1 cellular context compared by ENCODE assay signal in the genomic region with DNA sequence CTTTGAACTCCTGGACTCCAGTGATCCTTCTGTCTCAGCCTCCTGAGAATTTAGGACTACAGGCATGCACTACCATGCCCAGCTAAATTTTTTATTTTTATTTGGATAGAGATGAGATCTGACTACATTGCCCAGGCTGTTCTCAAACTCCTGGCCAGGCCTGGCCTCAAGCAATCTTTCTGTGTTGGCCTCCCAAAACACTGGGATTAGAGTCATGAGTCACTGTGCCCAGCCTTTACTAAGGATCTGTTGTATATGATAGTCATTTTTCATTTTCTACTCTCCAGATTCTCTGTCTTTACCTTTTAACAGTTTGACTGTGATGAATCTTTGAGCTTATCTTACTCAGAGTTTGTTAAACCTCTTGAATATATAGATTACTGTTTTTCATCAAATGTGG.
TF ChIP-seq lines count a peak whose summit lies in the region.

No MANE protein-coding gene starts in this region.

TF ChIP-seq in K562, 482 proteins besides CTCF, POLR2A, EP300 and RAD21 (continued from another document):
- TF ChIP-seq CEBPZ (IDR thresholded peaks at IDR 0.05; ENCODE audit: borderline replicate concordance, low read depth, low read length) = no peak
- TF ChIP-seq SETDB1 (IDR thresholded peaks at IDR 0.05; ENCODE audit: low read length) = no peak
- TF ChIP-seq ZNF75A (CRISPR knock-in tag; IDR thresholded peaks at IDR 0.05) = no peak
- no peak for TF ChIP-seq MED1 (CRISPR knock-in tag; IDR thresholded peaks at IDR 0.05; ENCODE audit: borderline replicate concordance)
- no peak for TF ChIP-seq TCFL5 (CRISPR knock-in tag; conservative IDR thresholded peaks at IDR 0.05)
- no peak for TF ChIP-seq KAT8 (IDR thresholded peaks at IDR 0.05; ENCODE audit: low read depth)
- TF ChIP-seq ETV6 (IDR thresholded peaks at IDR 0.05; ENCODE audit: borderline replicate concordance in 1 of 2, low read depth in 2 of 2, low read length in 1 of 2) = no peak
- TF ChIP-seq ETV6 (CRISPR knock-in tag; IDR thresholded peaks at IDR 0.05; ENCODE audit: borderline replicate concordance) = no peak
- 0 out of 2 replicates have a peak, but pooled peaks have one; percentile 9 for TF ChIP-seq JUND (IDR thresholded peaks at IDR 0.05; ENCODE audit: borderline replicate concordance, low read depth, low read length)
- TF ChIP-seq JUND (tag; IDR thresholded peaks at IDR 0.05; ENCODE audit: borderline replicate concordance, low read depth, low read length) = no peak
- no peak for TF ChIP-seq ZNF316 (IDR thresholded peaks at IDR 0.05)
- no peak for TF ChIP-seq NR2C2 (CRISPR knock-in tag; IDR thresholded peaks at IDR 0.05)
- no peak for TF ChIP-seq NR2C2 (tag; IDR thresholded peaks at IDR 0.05)
- no peak for TF ChIP-seq SP1 (CRISPR knock-in tag; IDR thresholded peaks at IDR 0.05)
- no peak for TF ChIP-seq GTF3C2 (IDR thresholded peaks at IDR 0.05; ENCODE audit: borderline replicate concordance, extremely low read depth, insufficient read length)
